ENCODE assay signal across 8 cellular contexts in genomic region chr10:60238408-60239100, GRCh38.
DNase-seq lines count a peak whose midpoint lies in the region; ATAC-seq and TF ChIP-seq lines count a peak whose summit lies in the region.

No MANE protein-coding gene starts in this region.

- no peak for TF ChIP-seq CTCF in GM20000 (IDR thresholded peaks at IDR 0.05; ENCODE audit: extremely low read depth, missing control alignments)
- TF ChIP-seq CTCF in cardiac muscle cell (IDR thresholded peaks at IDR 0.05; ENCODE audit: low read depth, low read length): peak; percentile 29
- TF ChIP-seq CTCF in stomach (IDR thresholded peaks at IDR 0.05): peak in 3 of 7 experiments; percentile 14 to 52 (median 44)

- peaks cover 22% of the 10 kb centered on the region for H3K4me1 ChIP-seq in cardiac muscle cell (ENCODE audit: low read depth)
- peaks cover 0 to 27% (median 16%) of the 10 kb centered on the region in 4 donors for H3K4me1 ChIP-seq in stomach

- intact Hi-C loops in activated CD4-positive, alpha-beta T cell treated with anti-CD3 and anti-CD28 coated beads, Interleukin-2, amount 10 ng/mL, durations not matched to agents 24 days and 14 days (cut with micrococcal nuclease): loop anchor here (2.0 to 10.0 kb wide), 9 partner anchors 196 to 1854 kb away; partner anchors contain the start of genes CCDC6, CDK1, RHOBTB1 and TFAM
- intact Hi-C loops in stomach (cut with DNase I; ENCODE audit: low total_unique reads): no loop called here

- no peak for TF ChIP-seq EP300 in stomach (IDR thresholded peaks at IDR 0.05)

- H3K9me3 ChIP-seq in cardiac muscle cell (ENCODE audit: low read depth) (no peaks in the 10 kb centered on the region), stomach (no peaks in the 10 kb centered on the region)

- TF ChIP-seq POLR2A in stomach (IDR thresholded peaks at IDR 0.05): no peak

- peak overlapping the region; percentile 67 for H3K27ac Mint-ChIP-seq in activated CD4-positive, alpha-beta T cell treated with anti-CD3 and anti-CD28 coated beads, Interleukin-2, amount 10 ng/mL, durations not matched to agents 24 days and 14 days
- H3K27ac Mint-ChIP-seq in T-helper 1 cell treated with Interleukin-12 subunit alpha and Interleukin-12 subunit beta and Interleukin-4 antibody, amounts not matched to agents 30 μg/mL and 1 μg/mL, for 36 hours: peak overlapping the region; percentile 21

- no peaks in the 10 kb centered on the region for H3K27me3 Mint-ChIP-seq in activated CD4-positive, alpha-beta T cell treated with anti-CD3 and anti-CD28 coated beads, Interleukin-2, amount 10 ng/mL, durations not matched to agents 24 days and 14 days
- H3K27me3 Mint-ChIP-seq in T-helper 1 cell treated with Interleukin-12 subunit alpha and Interleukin-12 subunit beta and Interleukin-4 antibody, amounts not matched to agents 30 μg/mL and 1 μg/mL, for 36 hours (ENCODE audit: low read depth): no peaks in the 10 kb centered on the region

- H3K27ac ChIP-seq in cardiac muscle cell (peak overlapping the region; percentile 2), stomach (peak overlapping the region in 2 of 5 donors; percentile 48 to 77)

- H3K9me3 Mint-ChIP-seq in activated CD4-positive, alpha-beta T cell treated with anti-CD3 and anti-CD28 coated beads, Interleukin-2, amount 10 ng/mL, durations not matched to agents 24 days and 14 days: no peaks in the 10 kb centered on the region
- no peaks in the 10 kb centered on the region for H3K9me3 Mint-ChIP-seq in T-helper 1 cell treated with Interleukin-12 subunit alpha and Interleukin-12 subunit beta and Interleukin-4 antibody, amounts not matched to agents 30 μg/mL and 1 μg/mL, for 36 hours

- H3K36me3 Mint-ChIP-seq in activated CD4-positive, alpha-beta T cell treated with anti-CD3 and anti-CD28 coated beads, Interleukin-2, amount 10 ng/mL, durations not matched to agents 24 days and 14 days (ENCODE audit: low read depth): peaks cover 2% of the 10 kb centered on the region
- no peaks in the 10 kb centered on the region for H3K36me3 Mint-ChIP-seq in T-helper 1 cell treated with Interleukin-12 subunit alpha and Interleukin-12 subunit beta and Interleukin-4 antibody, amounts not matched to agents 30 μg/mL and 1 μg/mL, for 36 hours (ENCODE audit: low read depth)

- peaks cover 24% of the 10 kb centered on the region for H3K4me1 Mint-ChIP-seq in activated CD4-positive, alpha-beta T cell treated with anti-CD3 and anti-CD28 coated beads, Interleukin-2, amount 10 ng/mL, durations not matched to agents 24 days and 14 days
- H3K4me1 Mint-ChIP-seq in T-helper 1 cell treated with Interleukin-12 subunit alpha and Interleukin-12 subunit beta and Interleukin-4 antibody, amounts not matched to agents 30 μg/mL and 1 μg/mL, for 36 hours (ENCODE audit: low read depth): peaks cover 30% of the 10 kb centered on the region

- H3K4me3 ChIP-seq in cardiac muscle cell (no peak overlapping the region), stomach (peak overlapping the region in 1 of 4 donors; percentile 18)

- H3K27me3 ChIP-seq in cardiac muscle cell (no peaks in the 10 kb centered on the region), stomach (no peaks in the 10 kb centered on the region)

- ATAC-seq in HG03442 (IDR thresholded peaks at IDR 0.05; ENCODE audit: unreplicated experiment): peak; percentile 41

- H3K36me3 ChIP-seq in cardiac muscle cell: no peaks in the 10 kb centered on the region
- no peaks in the 10 kb centered on the region for H3K36me3 ChIP-seq in stomach

- peak; percentile 68 for DNase-seq in activated CD4-positive, alpha-beta T cell treated with anti-CD3 and anti-CD28 coated beads, Interleukin-2, amount 10 ng/mL, durations not matched to agents 24 days and 14 days
- no peak for DNase-seq in activated CD4-positive, alpha-beta T cell treated with anti-CD3 and anti-CD28 coated beads for 4 hours
- peak; percentile 50 for DNase-seq in GM20000 (ENCODE audit: low spot score)
- peak; percentile 62 to 69 for DNase-seq in cardiac muscle cell (ENCODE audit: low read depth in 1 of 2, low spot score in 1 of 2)
- peak; percentile 44 for DNase-seq in stomach
- DNase-seq in SW480 (ENCODE audit: low spot score): no peak

- peak overlapping the region; percentile 73 for H3K4me3 Mint-ChIP-seq in activated CD4-positive, alpha-beta T cell treated with anti-CD3 and anti-CD28 coated beads, Interleukin-2, amount 10 ng/mL, durations not matched to agents 24 days and 14 days
- peak overlapping the region; percentile 38 for H3K4me3 Mint-ChIP-seq in T-helper 1 cell treated with Interleukin-12 subunit alpha and Interleukin-12 subunit beta and Interleukin-4 antibody, amounts not matched to agents 30 μg/mL and 1 μg/mL, for 36 hours

Comparison
In these comparisons a context has a peak if more than half of its experiments do, and no peak if none do; other contexts are left out.
1. DNase-seq: peak in activated CD4-positive, alpha-beta T cell treated with anti-CD3 and anti-CD28 coated beads, Interleukin-2, amount 10 ng/mL, durations not matched to agents 24 days and 14 days (single experiment), GM20000 (single experiment), cardiac muscle cell (2 of 2) and stomach (single experiment); none in activated CD4-positive, alpha-beta T cell treated with anti-CD3 and anti-CD28 coated beads for 4 hours (0 of 2) and SW480 (single experiment).